ENCODE assay signal across 15 cellular contexts in the genomic region with DNA sequence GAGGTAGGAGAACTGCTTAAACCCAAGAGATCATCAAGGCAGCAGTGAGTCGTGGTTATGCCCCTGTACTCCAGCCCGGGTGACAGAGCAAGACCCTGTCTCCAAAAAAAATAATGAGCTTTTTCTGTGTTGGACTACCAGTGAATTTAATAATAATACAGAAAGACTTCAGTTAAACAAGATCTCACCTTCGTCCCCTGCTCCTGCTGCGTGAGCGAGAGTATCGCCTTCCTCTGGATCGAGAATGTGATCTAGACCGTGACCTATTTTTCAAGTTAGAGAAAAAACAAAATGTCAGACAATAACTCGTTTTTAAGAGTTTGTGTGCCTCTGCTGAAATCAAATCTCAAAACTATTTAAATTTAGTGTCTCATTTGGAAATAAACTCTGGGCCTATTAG. TPM values are rescaled to one million over a fixed set of nuclear protein-coding genes. Genes with fewer than 3 reads are reported as not detected.
DNase-seq lines count a peak whose midpoint lies in the region; ATAC-seq and TF ChIP-seq lines count a peak whose summit lies in the region.
"Had no signal": no experiment of that assay in that cellular context is flagged by ENCODE, and none has a peak within 500 bp of the region (broad histone marks: within the 10 kb centered on the region; RNA-seq: fewer than 3 reads in every experiment).

No MANE protein-coding gene starts in this region.

- no peaks in the 10 kb centered on the region for H3K9me2 ChIP-seq in PC-3 (replicated peaks; ENCODE audit: low read length)

- peak overlapping the region; percentile 91 for H3K4me3 Mint-ChIP-seq in activated CD4-positive, alpha-beta T cell treated with anti-CD3 and anti-CD28 coated beads, Interleukin-2, amount 10 ng/mL, durations not matched to agents 24 days and 14 days
- peak overlapping the region; percentile 96 to 99 for H3K4me3 Mint-ChIP-seq in effector memory CD8-positive, alpha-beta T cell

- H3K9ac ChIP-seq in PC-3 (ENCODE audit: low read length) (no peak overlapping the region; the same call in 1 of the 2 replicates), skeletal muscle satellite cell (ENCODE audit: low read depth, low read length) (no peak overlapping the region)

- H3F3A ChIP-seq in PC-3 (ENCODE audit: low read length, unreplicated experiment), result peaks cover 7% of the 10 kb centered on the region

- H3K27me3 ChIP-seq in PC-3 (ENCODE audit: low read length) (no peaks in the 10 kb centered on the region), skeletal muscle satellite cell (ENCODE audit: control insufficient read depth, insufficient read depth, low read length) (no peaks in the 10 kb centered on the region)
- H3K27me3 ChIP-seq: body of pancreas had no signal

- H3K36me3 ChIP-seq in PC-3 (ENCODE audit: low read depth, low read length), result peaks cover 68% of the 10 kb centered on the region
- H3K36me3 ChIP-seq in skeletal muscle satellite cell (ENCODE audit: insufficient read depth, low read length), result peaks cover 67% of the 10 kb centered on the region

- H3K4me1 ChIP-seq in PC-3 (ENCODE audit: insufficient read depth, low read length), result peaks cover 34% of the 10 kb centered on the region
- H3K4me1 ChIP-seq in skeletal muscle satellite cell (ENCODE audit: control insufficient read depth, insufficient read depth, low read length), result peaks cover 37% of the 10 kb centered on the region

- peaks cover 73% of the 10 kb centered on the region for H3K36me3 Mint-ChIP-seq in activated CD4-positive, alpha-beta T cell treated with anti-CD3 and anti-CD28 coated beads, Interleukin-2, amount 10 ng/mL, durations not matched to agents 24 days and 14 days (ENCODE audit: low read depth)
- peaks cover 88% of the 10 kb centered on the region for H3K36me3 Mint-ChIP-seq in effector memory CD8-positive, alpha-beta T cell (ENCODE audit: insufficient read depth)

- H3K79me2 ChIP-seq in PC-3 (ENCODE audit: low read length), result peaks cover 74% of the 10 kb centered on the region

- intact Hi-C loops in activated CD4-positive, alpha-beta T cell treated with anti-CD3 and anti-CD28 coated beads, Interleukin-2, amount 10 ng/mL, durations not matched to agents 24 days and 14 days (cut with micrococcal nuclease), result loop anchor here (10.0 kb wide), 1 partner anchor 476 kb away; no protein-coding TSS in a partner anchor
- intact Hi-C loops in PC-3 (cut with micrococcal nuclease), result no loop called here

- H3K4me3 ChIP-seq in PC-3 (ENCODE audit: low read length) (peak overlapping the region; percentile 98), skeletal muscle satellite cell (ENCODE audit: low read length) (no peak overlapping the region)
- H3K4me3 ChIP-seq: body of pancreas had no signal

- no peak for DNase-seq in activated CD4-positive, alpha-beta T cell treated with anti-CD3 and anti-CD28 coated beads, Interleukin-2, amount 10 ng/mL, durations not matched to agents 24 days and 14 days
- no peak for DNase-seq in activated CD4-positive, alpha-beta T cell treated with anti-CD3 and anti-CD28 coated beads, Interleukin-2, amount 50 U/mL, for 1 hour
- DNase-seq in PC-3 (no peak), midbrain (lab: John Stamatoyannopoulos, UW) (no peak), mucosa of gallbladder (ENCODE audit: low spot score) (no peak)
- no peak for DNase-seq in effector memory CD8-positive, alpha-beta T cell
- DNase-seq in activated CD4-positive, alpha-beta T cell treated with anti-CD3 and anti-CD28 coated beads for 1 hour, result no peak
- DNase-seq: ACHN, body of pancreas, left ventricle myocardium superior, NCI-H2029 treated with DMSO at 0.1 percent for 48 hours had no signal

- no peaks in the 10 kb centered on the region for H3K9me3 Mint-ChIP-seq in activated CD4-positive, alpha-beta T cell treated with anti-CD3 and anti-CD28 coated beads, Interleukin-2, amount 10 ng/mL, durations not matched to agents 24 days and 14 days
- no peaks in the 10 kb centered on the region for H3K9me3 Mint-ChIP-seq in effector memory CD8-positive, alpha-beta T cell

- no peak overlapping the region for H2AFZ ChIP-seq in PC-3 (ENCODE audit: low read length)

- no peak for TF ChIP-seq CTCF in PC-3 (conservative IDR thresholded peaks at IDR 0.05; ENCODE audit: low read depth, low read length)

- POLR2A ChIA-PET in PC-3 (lab: Charles Lee; ENCODE audit: unreplicated experiment), result no interaction called here

- H3K9me3 ChIP-seq in PC-3 (ENCODE audit: low read length) (no peaks in the 10 kb centered on the region), skeletal muscle satellite cell (replicated peaks; ENCODE audit: low read length) (no peaks in the 10 kb centered on the region)
- H3K9me3 ChIP-seq: body of pancreas had no signal

- H3K4me2 ChIP-seq in PC-3 (ENCODE audit: low read length) (peak overlapping the region; percentile 86), skeletal muscle satellite cell (ENCODE audit: low read length) (peak overlapping the region; percentile 96)

- no TSS peak for BruUV-seq in PC-3 (replicated peaks; lab: Mats Ljungman, UMichigan)

- CTCF ChIA-PET in PC-3 (lab: Charles Lee), result interaction anchor here (0.7 kb wide), 1 partner anchor 146 kb away, joined by 5 read pairs; no protein-coding TSS in a partner anchor

- H4K20me1 ChIP-seq in PC-3 (ENCODE audit: low read length), result peaks cover 72% of the 10 kb centered on the region

- no peak for ATAC-seq in PC-3
- no peak for ATAC-seq in effector memory CD8-positive, alpha-beta T cell (replicated peaks)
- ATAC-seq: body of pancreas, HCT116, left ventricle myocardium superior, sciatic nerve had no signal

- peaks cover 2% of the 10 kb centered on the region for H3K27me3 Mint-ChIP-seq in activated CD4-positive, alpha-beta T cell treated with anti-CD3 and anti-CD28 coated beads, Interleukin-2, amount 10 ng/mL, durations not matched to agents 24 days and 14 days
- H3K27me3 Mint-ChIP-seq in effector memory CD8-positive, alpha-beta T cell, result no peaks in the 10 kb centered on the region

- H3K4me1 Mint-ChIP-seq in activated CD4-positive, alpha-beta T cell treated with anti-CD3 and anti-CD28 coated beads, Interleukin-2, amount 10 ng/mL, durations not matched to agents 24 days and 14 days, result peaks cover 63% of the 10 kb centered on the region
- H3K4me1 Mint-ChIP-seq in effector memory CD8-positive, alpha-beta T cell (ENCODE audit: low read depth in 2 of 2), result peaks cover 62 to 74% of the 10 kb centered on the region in 2 donors

- peak overlapping the region; percentile 74 for H3K27ac Mint-ChIP-seq in activated CD4-positive, alpha-beta T cell treated with anti-CD3 and anti-CD28 coated beads, Interleukin-2, amount 10 ng/mL, durations not matched to agents 24 days and 14 days
- peak overlapping the region; percentile 100 for H3K27ac Mint-ChIP-seq in effector memory CD8-positive, alpha-beta T cell

- H3K27ac ChIP-seq in PC-3 (ENCODE audit: low read length), result no peak overlapping the region
- H3K27ac ChIP-seq: body of pancreas, HL-60 had no signal

RNA-seq across cellular contexts. Expression of a gene that starts 2.8 kb away (rescaled TPM):
- 415 and 419 TPM in 2 replicates for total RNA-seq in activated CD4-positive, alpha-beta T cell treated with anti-CD3 and anti-CD28 coated beads, Interleukin-2, amount 10 ng/mL, durations not matched to agents 24 days and 14 days
- total RNA-seq in PC-3 (2014; rRNA removed), result 148 and 160 TPM in 2 replicates
- 134 and 142 TPM in 2 replicates for total RNA-seq in skeletal muscle satellite cell (2012; rRNA removed)
- total RNA-seq in mucosa of gallbladder, result 84.8 TPM

RNA-seq across cellular contexts. Expression of a gene that starts 29.6 kb away (rescaled TPM):
- total RNA-seq in activated CD4-positive, alpha-beta T cell treated with anti-CD3 and anti-CD28 coated beads, Interleukin-2, amount 10 ng/mL, durations not matched to agents 24 days and 14 days, result 35.8 and 36.7 TPM in 2 replicates
- 13.7 and 23.8 TPM in 2 replicates for total RNA-seq in PC-3 (2014; rRNA removed)
- total RNA-seq in skeletal muscle satellite cell (2012; rRNA removed), result 11.4 and 13.9 TPM in 2 replicates
- 18.2 TPM for total RNA-seq in mucosa of gallbladder
